10 cellular contexts compared by ENCODE assay signal in the genomic region with DNA sequence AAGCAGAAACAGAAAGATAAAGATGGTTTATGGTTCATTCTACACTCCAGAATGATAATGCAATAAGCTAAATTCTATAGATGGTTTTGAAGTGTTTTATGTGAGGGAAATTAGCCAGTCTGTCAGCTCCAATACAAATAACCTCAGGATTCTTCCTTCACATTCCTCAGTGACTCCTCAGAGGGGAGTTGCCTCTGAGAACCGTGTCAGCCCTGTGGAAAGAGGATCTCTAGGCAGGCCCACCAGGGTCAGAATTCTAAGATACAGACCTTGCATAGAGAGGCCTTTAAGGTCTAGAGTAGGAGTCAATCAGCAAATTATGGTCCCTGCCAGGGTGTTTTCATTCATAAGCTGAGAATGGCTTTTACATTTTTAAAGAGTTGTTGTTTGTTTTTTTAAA. TPM values are rescaled to one million over a fixed set of nuclear protein-coding genes. Genes with fewer than 3 reads are reported as not detected.
A peak's percentile ranks its signal among the peaks of the same experiment; 100 is the strongest.
DNase-seq lines count a peak whose midpoint lies in the region; ATAC-seq and TF ChIP-seq lines count a peak whose summit lies in the region.
"Had no signal": no experiment of that assay in that cellular context is flagged by ENCODE, and none has a peak within 500 bp of the region (broad histone marks: within the 10 kb centered on the region; RNA-seq: fewer than 3 reads in every experiment).

No MANE protein-coding gene starts in this region.

- 7% methylated on average over 1 of the region's 1 CpG for WGBS in prostate gland

- no peaks in the 10 kb centered on the region for H3K4me1 Mint-ChIP-seq in activated T-cell treated with anti-CD3 and anti-CD28 coated beads, Interleukin-2, amount 50 U/mL, for 72 hours (ENCODE audit: low read depth)

- peak overlapping the region; percentile 17 to 76 for H3K27ac ChIP-seq in prostate gland

- intact Hi-C loops in prostate gland (cut with DNase I), result no loop called here

- H3K4me3 Mint-ChIP-seq in activated T-cell treated with anti-CD3 and anti-CD28 coated beads, Interleukin-2, amount 50 U/mL, for 72 hours, result no peak overlapping the region

- no peaks in the 10 kb centered on the region for H3K36me3 ChIP-seq in prostate gland

- no peak overlapping the region for H3K27ac Mint-ChIP-seq in activated T-cell treated with anti-CD3 and anti-CD28 coated beads, Interleukin-2, amount 50 U/mL, for 72 hours

- H3K36me3 Mint-ChIP-seq in activated T-cell treated with anti-CD3 and anti-CD28 coated beads, Interleukin-2, amount 50 U/mL, for 72 hours (ENCODE audit: insufficient read depth in 2 of 2), result no peaks in the 10 kb centered on the region

- no peak for TF ChIP-seq CTCF in fibroblast of pulmonary artery (IDR thresholded peaks at IDR 0.05; ENCODE audit: low read length, missing control alignments)
- no peak for TF ChIP-seq CTCF in prostate gland (IDR thresholded peaks at IDR 0.05)

- DNase-seq in EH (ENCODE audit: low read depth), result peak; percentile 94
- peak; percentile 73 for DNase-seq in fibroblast of pulmonary artery (ENCODE audit: low read depth)
- DNase-seq in prostate gland (ENCODE audit: low spot score), result no peak
- DNase-seq in activated T-cell treated with anti-CD3 and anti-CD28 coated beads, Interleukin-2, amount 50 U/mL, for 72 hours, result no peak
- DNase-seq in T-helper 1 cell, result no peak
- DNase-seq in NCI-H2196 (lab: John Stamatoyannopoulos, UW; ENCODE audit: unreplicated experiment), result no peak
- DNase-seq: left colon, NCI-H2029 treated with DMSO at 0.1 percent for 48 hours had no signal

- H3K4me1 ChIP-seq in prostate gland (replicated peaks), result peaks cover 5% of the 10 kb centered on the region

- H3K9me3 ChIP-seq in prostate gland, result no peaks in the 10 kb centered on the region

- TF ChIP-seq POLR2A in prostate gland (IDR thresholded peaks at IDR 0.05), result no peak

- no peak overlapping the region for H3K4me3 ChIP-seq in fibroblast of pulmonary artery (replicated peaks; ENCODE audit: low read depth, low read length)
- no peak overlapping the region for H3K4me3 ChIP-seq in prostate gland

- no peaks in the 10 kb centered on the region for H3K9me3 Mint-ChIP-seq in activated T-cell treated with anti-CD3 and anti-CD28 coated beads, Interleukin-2, amount 50 U/mL, for 72 hours

- H3K27me3 ChIP-seq in prostate gland (replicated peaks; ENCODE audit: insufficient read depth), result no peaks in the 10 kb centered on the region

- H3K27me3 Mint-ChIP-seq in activated T-cell treated with anti-CD3 and anti-CD28 coated beads, Interleukin-2, amount 50 U/mL, for 72 hours (ENCODE audit: low read depth), result no peaks in the 10 kb centered on the region

- ATAC-seq in SK-N-SH treated with all-trans-retinoic acid at 6 μM for 48 hours, result peak; percentile 67
- ATAC-seq in activated T-cell treated with anti-CD3 and anti-CD28 coated beads, Interleukin-2, amount 50 U/mL, for 72 hours (replicated peaks in 1 of 2), result no peak
- ATAC-seq in HG03354 (IDR thresholded peaks at IDR 0.05; ENCODE audit: poor library complexity, severe bottlenecking, unreplicated experiment), result no peak
- ATAC-seq: left colon had no signal

TF ChIP-seq in SK-N-SH treated with all-trans-retinoic acid at 6 μM for 48 hours, 23 proteins besides CTCF, POLR2A, EP300 and RAD21:
- TF ChIP-seq BACH2 (CRISPR knock-in tag; IDR thresholded peaks at IDR 0.05; ENCODE audit: borderline replicate concordance) (no peak), ISL1 (CRISPR knock-in tag; IDR thresholded peaks at IDR 0.05) (peak; percentile 41)

RNA-seq across cellular contexts. Expression of a gene that starts 26.6 kb away (rescaled TPM):
- total RNA-seq in prostate gland, result 10 to 100 TPM; 13.6 to 33.1 TPM
- total RNA-seq in activated T-cell treated with anti-CD3 and anti-CD28 coated beads, Interleukin-2, amount 50 U/mL, for 72 hours, result 1 to 10 TPM; 3.8 to 5.3 TPM

Comparison
In these comparisons a context has a peak if more than half of its experiments do, and no peak if none do; other contexts are left out.
1. DNase-seq: peak in EH (single experiment) and fibroblast of pulmonary artery (single experiment); none in prostate gland (single experiment), activated T-cell treated with anti-CD3 and anti-CD28 coated beads, Interleukin-2, amount 50 U/mL, for 72 hours (0 of 2), T-helper 1 cell (0 of 5) and NCI-H2196 (single experiment).